11 cellular contexts compared by ENCODE assay signal in genomic region chr21:40680311-40680710, GRCh38.
"Had no signal": no experiment of that assay in that cellular context is flagged by ENCODE, and none has a peak within 500 bp of the region (broad histone marks: within the 10 kb centered on the region; RNA-seq: fewer than 3 reads in every experiment).

No MANE protein-coding gene starts in this region.

- H3K27ac ChIP-seq: cardiac muscle cell, upper lobe of left lung had no signal

- H3K4me3 ChIP-seq: cardiac muscle cell, lung, upper lobe of left lung had no signal

- H3K27me3 ChIP-seq: cardiac muscle cell, upper lobe of left lung had no signal

- DNase-seq: activated CD4-positive, alpha-beta T cell treated with anti-CD3 and anti-CD28 coated beads, Interleukin-2, amount 10 ng/mL, durations not matched to agents 7 days and 5 days; activated CD4-positive, CD25-positive, alpha-beta regulatory T cell; activated CD8-positive, alpha-beta memory T cell treated with anti-CD3 and anti-CD28 coated beads for 24 hours; activated naive CD4-positive, alpha-beta T cell treated with anti-CD3 and anti-CD28 coated beads for 36 hours; left colon; naive B cell; stimulated activated CD4-positive, alpha-beta T cell treated with anti-CD3 and anti-CD28 coated beads, Interleukin-15, amount 100 ng/mL, for 24 hours; stimulated activated CD4-positive, alpha-beta T cell treated with anti-CD3 and anti-CD28 coated beads, Interleukin-4, amount 100 ng/mL, for 24 hours; upper lobe of left lung had no signal

- H3K36me3 ChIP-seq: cardiac muscle cell, upper lobe of left lung had no signal

- H3K4me1 ChIP-seq: upper lobe of left lung had no signal
